1 cellular context compared by ENCODE assay signal in genomic region chr1:31932491-31933316, GRCh38.
TF ChIP-seq lines count a peak whose summit lies in the region.

No MANE protein-coding gene starts in this region.

TF ChIP-seq in K562, 482 proteins besides CTCF, POLR2A, EP300 and RAD21 (continued from another document and continues in another):
- TF ChIP-seq AFF4 (CRISPR knock-in tag; IDR thresholded peaks at IDR 0.05), result 0 out of 2 replicates have a peak, but pooled peaks have one; percentile 55
- TF ChIP-seq RBM14 (IDR thresholded peaks at IDR 0.05; ENCODE audit: borderline replicate concordance, insufficient read depth, low read depth, low read length), result no peak
- no peak for TF ChIP-seq ILK (tag; IDR thresholded peaks at IDR 0.05; ENCODE audit: borderline replicate concordance, low read depth)
- TF ChIP-seq POLR2AphosphoS5 (IDR thresholded peaks at IDR 0.05; ENCODE audit: control insufficient read depth, insufficient read depth, low read depth, low read length), result 0 out of 2 replicates have a peak, but pooled peaks have one; percentile 33
- TF ChIP-seq NCOA6 (IDR thresholded peaks at IDR 0.05), result no peak
- no peak for TF ChIP-seq NCOR1 (IDR thresholded peaks at IDR 0.05)
- TF ChIP-seq ZBTB34 (CRISPR knock-in tag; IDR thresholded peaks at IDR 0.05), result no peak
- no peak for TF ChIP-seq ZNF589 (CRISPR knock-in tag; IDR thresholded peaks at IDR 0.05; ENCODE audit: low read depth)
- no peak for TF ChIP-seq THRAP3 (IDR thresholded peaks at IDR 0.05; ENCODE audit: borderline replicate concordance)
- TF ChIP-seq FOXP4 (CRISPR knock-in tag; IDR thresholded peaks at IDR 0.05; ENCODE audit: borderline replicate concordance), result no peak
- peak; percentile 38; the same call in 1 of the 2 replicates for TF ChIP-seq PKNOX1 (IDR thresholded peaks at IDR 0.05)
- no peak for TF ChIP-seq PPARD (CRISPR knock-in tag; IDR thresholded peaks at IDR 0.05)
- no peak; a peak in 1 of 4 replicates for TF ChIP-seq NONO (IDR thresholded peaks at IDR 0.05; ENCODE audit: low read depth in 2 of 2, low read length in 1 of 2)
- 0 out of 2 replicates have a peak, but pooled peaks have one; percentile 2 for TF ChIP-seq ZNF384 (IDR thresholded peaks at IDR 0.05; ENCODE audit: low read depth, low read length)
- TF ChIP-seq SMARCE1 (IDR thresholded peaks at IDR 0.05), result peak; percentile 47; the same call in 1 of the 2 replicates
- no peak for TF ChIP-seq ETS2 (tag; IDR thresholded peaks at IDR 0.05; ENCODE audit: borderline replicate concordance, poor library complexity, severe bottlenecking)
- TF ChIP-seq GATA2 (CRISPR knock-in tag; IDR thresholded peaks at IDR 0.05), result no peak
- TF ChIP-seq ZNF184 (CRISPR knock-in tag; IDR thresholded peaks at IDR 0.05), result no peak
- TF ChIP-seq SMARCB1 (IDR thresholded peaks at IDR 0.05; ENCODE audit: insufficient read length, low read depth), result no peak
- peak; percentile 98 for TF ChIP-seq HMBOX1 (IDR thresholded peaks at IDR 0.05)
- TF ChIP-seq ZNF253 (CRISPR knock-in tag; conservative IDR thresholded peaks at IDR 0.05), result no peak
- peak in 1 of 2 experiments; percentile 55; a peak in 2 of 4 replicates for TF ChIP-seq HDAC1 (IDR thresholded peaks at IDR 0.05)
- TF ChIP-seq FOXJ2 (tag; IDR thresholded peaks at IDR 0.05), result no peak
- peak; percentile 80 for TF ChIP-seq SPI1 (IDR thresholded peaks at IDR 0.05; ENCODE audit: borderline replicate concordance, low read depth, low read length)
- no peak for TF ChIP-seq ARID3B (CRISPR knock-in tag; IDR thresholded peaks at IDR 0.05; ENCODE audit: borderline replicate concordance)
- no peak for TF ChIP-seq ZNF431 (CRISPR knock-in tag; IDR thresholded peaks at IDR 0.05)
- peak in 1 of 2 experiments; percentile 37; a peak in 1 of 4 replicates for TF ChIP-seq MAZ (CRISPR knock-in tag; conservative IDR thresholded peaks at IDR 0.05 in 1 of 2, IDR thresholded peaks at IDR 0.05 in 1 of 2)
- no peak for TF ChIP-seq SP2 (IDR thresholded peaks at IDR 0.05; ENCODE audit: extremely low read depth, low read depth, low read length, poor library complexity, severe bottlenecking)
- peak; percentile 41; the same call in 1 of the 2 replicates for TF ChIP-seq HDAC2 (IDR thresholded peaks at IDR 0.05)
- no peak for TF ChIP-seq ZFP36 (IDR thresholded peaks at IDR 0.05; ENCODE audit: low read depth, low read length, partially characterized antibody)
- TF ChIP-seq TCFL5 (CRISPR knock-in tag; conservative IDR thresholded peaks at IDR 0.05), result no peak
- TF ChIP-seq ZNF277 (CRISPR knock-in tag; IDR thresholded peaks at IDR 0.05; ENCODE audit: borderline replicate concordance), result no peak
- 0 out of 4 replicates have a peak, but pooled peaks of 1 of the 2 experiments have one; percentile 21 for TF ChIP-seq TBL1XR1 (IDR thresholded peaks at IDR 0.05; ENCODE audit: low read length in 2 of 2)
- TF ChIP-seq ZBTB9 (CRISPR knock-in tag; IDR thresholded peaks at IDR 0.05), result no peak
- no peak for TF ChIP-seq E2F6 (IDR thresholded peaks at IDR 0.05; ENCODE audit: borderline replicate concordance in 1 of 2, extremely low read depth in 1 of 2, insufficient read depth in 1 of 2, insufficient read length in 1 of 2, low read depth in 1 of 2, low read length in 1 of 2, poor library complexity in 1 of 2, severe bottlenecking in 1 of 2)
- no peak for TF ChIP-seq CBFA2T3 (IDR thresholded peaks at IDR 0.05)
- TF ChIP-seq RBM17 (IDR thresholded peaks at IDR 0.05; ENCODE audit: borderline replicate concordance, low read depth, low read length), result no peak
- TF ChIP-seq ZNF584 (CRISPR knock-in tag; IDR thresholded peaks at IDR 0.05; ENCODE audit: low read depth), result 0 out of 2 replicates have a peak, but pooled peaks have one; percentile 40
- TF ChIP-seq CTBP1 (IDR thresholded peaks at IDR 0.05; ENCODE audit: borderline replicate concordance), result 0 out of 2 replicates have a peak, but pooled peaks have one; percentile 12
- TF ChIP-seq ZC3H11A (IDR thresholded peaks at IDR 0.05; ENCODE audit: low read depth, low read length), result no peak
- TF ChIP-seq HDAC3 (IDR thresholded peaks at IDR 0.05; ENCODE audit: borderline replicate concordance, partially characterized antibody), result no peak
- TF ChIP-seq TOE1 (IDR thresholded peaks at IDR 0.05; ENCODE audit: borderline replicate concordance), result no peak
- TF ChIP-seq TOE1 (CRISPR knock-in tag; IDR thresholded peaks at IDR 0.05; ENCODE audit: borderline replicate concordance, low read depth), result no peak
- TF ChIP-seq SMARCA5 (IDR thresholded peaks at IDR 0.05), result no peak
- no peak for TF ChIP-seq ZZZ3 (IDR thresholded peaks at IDR 0.05)
- no peak for TF ChIP-seq TCF15 (CRISPR knock-in tag; IDR thresholded peaks at IDR 0.05)
- no peak for TF ChIP-seq PHTF2 (CRISPR knock-in tag; IDR thresholded peaks at IDR 0.05)
- TF ChIP-seq POLR2B (IDR thresholded peaks at IDR 0.05; ENCODE audit: low read depth, partially characterized antibody), result no peak
- peak in 1 of 2 experiments; percentile 58; a peak in 2 of 4 replicates for TF ChIP-seq FOXA3 (CRISPR knock-in tag; conservative IDR thresholded peaks at IDR 0.05 in 1 of 2, IDR thresholded peaks at IDR 0.05 in 1 of 2)
- TF ChIP-seq ZSCAN29 (IDR thresholded peaks at IDR 0.05), result peak; percentile 95
- TF ChIP-seq SMARCA4 (IDR thresholded peaks at IDR 0.05), result peak; percentile 52
- peak; percentile 57; the same call in 1 of the 2 replicates for TF ChIP-seq SOX6 (IDR thresholded peaks at IDR 0.05)
- no peak for TF ChIP-seq EWSR1 (IDR thresholded peaks at IDR 0.05; ENCODE audit: borderline replicate concordance, low read depth, partially characterized antibody)
- TF ChIP-seq TAL1 (IDR thresholded peaks at IDR 0.05), result no peak
- TF ChIP-seq FOXA1 (IDR thresholded peaks at IDR 0.05; ENCODE audit: borderline replicate concordance), result no peak
- no peak for TF ChIP-seq PCBP2 (IDR thresholded peaks at IDR 0.05; ENCODE audit: low read depth, low read length, poor library complexity, severe bottlenecking)
